In genomic region chr22:41074466-41074865, GRCh38 we compare ENCODE assay signal across 24 cellular contexts.
"Had no signal": no experiment of that assay in that cellular context is flagged by ENCODE, and none has a peak within 500 bp of the region (broad histone marks: within the 10 kb centered on the region; RNA-seq: fewer than 3 reads in every experiment).

No MANE protein-coding gene starts in this region.

- H3K4me3 ChIP-seq: ovary, psoas muscle, right lobe of liver, sigmoid colon, stomach, thoracic aorta, thyroid gland, tibial nerve, upper lobe of right lung, vagina had no signal

- H3K27ac ChIP-seq: ovary, parathyroid adenoma, psoas muscle, right lobe of liver, sigmoid colon, stomach, thoracic aorta, thyroid gland, tibial nerve, upper lobe of right lung, vagina had no signal

- DNase-seq: naive thymus-derived CD8-positive, alpha-beta T cell; nephron progenitor cell; occipital lobe; ovary; psoas muscle; right cardiac atrium; right lobe of liver; sigmoid colon; small intestine; stimulated activated CD4-positive, alpha-beta T cell treated with anti-CD3 and anti-CD28 coated beads, Interleukin-15, amount 100 ng/mL, for 24 hours; stimulated activated CD4-positive, alpha-beta T cell treated with anti-CD3 and anti-CD28 coated beads, Interleukin-2, amount 100 ng/mL, for 24 hours; stimulated activated CD4-positive, alpha-beta T cell treated with anti-CD3 and anti-CD28 coated beads, Interleukin-2, amount 100 ng/mL, for 48 hours; stimulated activated CD4-positive, alpha-beta T cell treated with anti-CD3 and anti-CD28 coated beads, Interleukin-4, amount 100 ng/mL, for 24 hours; stimulated activated naive B cell treated with anti-CD40 and anti-IgM and Interleukin-4, amounts not matched to agents 10 μg/mL and 1 μg/mL and 100 μg/mL, for 72 hours; stimulated activated naive CD4-positive, alpha-beta T cell treated with Interleukin-2 at 50 U/mL for 16 hours; stomach; thyroid gland; upper lobe of right lung had no signal

- H3K9me3 ChIP-seq: ovary, psoas muscle, right lobe of liver, sigmoid colon, stomach, thoracic aorta, thyroid gland, tibial nerve, upper lobe of right lung, vagina had no signal

- H3K9ac ChIP-seq: parathyroid adenoma had no signal

- FAIRE-seq: small intestine had no signal

- H3K4me1 ChIP-seq: parathyroid adenoma, psoas muscle, right lobe of liver, sigmoid colon, stomach, tibial nerve, upper lobe of right lung, vagina had no signal

- H2AFZ ChIP-seq: parathyroid adenoma had no signal

- ATAC-seq: naive thymus-derived CD8-positive, alpha-beta T cell; natural killer cell treated with Interleukin-12 subunit alpha and Interleukin-12 subunit beta and Interleukin-15 and Interleukin-18, amount 100 ng/mL, for 72 hours; psoas muscle; right cardiac atrium; right lobe of liver; stimulated activated effector memory CD8-positive, alpha-beta T cell treated with anti-CD3 and anti-CD28 coated beads, Interleukin-12 subunit alpha, Interleukin-12 subunit beta, amount 100 ng/mL, for 72 hours; stimulated activated naive B cell treated with anti-CD40 and anti-IgM and Interleukin-4, amounts not matched to agents 10 μg/mL and 1 μg/mL and 100 μg/mL, for 72 hours; upper lobe of right lung had no signal

- H3K27me3 ChIP-seq: ovary, right lobe of liver, sigmoid colon, stomach, thyroid gland, tibial nerve, upper lobe of right lung, vagina had no signal

- H3K36me3 ChIP-seq: ovary, right lobe of liver, sigmoid colon, stomach, thoracic aorta, thyroid gland, tibial nerve, upper lobe of right lung, vagina had no signal
